Comparison of ENCODE assay signal across 12 cellular contexts in the genomic region with DNA sequence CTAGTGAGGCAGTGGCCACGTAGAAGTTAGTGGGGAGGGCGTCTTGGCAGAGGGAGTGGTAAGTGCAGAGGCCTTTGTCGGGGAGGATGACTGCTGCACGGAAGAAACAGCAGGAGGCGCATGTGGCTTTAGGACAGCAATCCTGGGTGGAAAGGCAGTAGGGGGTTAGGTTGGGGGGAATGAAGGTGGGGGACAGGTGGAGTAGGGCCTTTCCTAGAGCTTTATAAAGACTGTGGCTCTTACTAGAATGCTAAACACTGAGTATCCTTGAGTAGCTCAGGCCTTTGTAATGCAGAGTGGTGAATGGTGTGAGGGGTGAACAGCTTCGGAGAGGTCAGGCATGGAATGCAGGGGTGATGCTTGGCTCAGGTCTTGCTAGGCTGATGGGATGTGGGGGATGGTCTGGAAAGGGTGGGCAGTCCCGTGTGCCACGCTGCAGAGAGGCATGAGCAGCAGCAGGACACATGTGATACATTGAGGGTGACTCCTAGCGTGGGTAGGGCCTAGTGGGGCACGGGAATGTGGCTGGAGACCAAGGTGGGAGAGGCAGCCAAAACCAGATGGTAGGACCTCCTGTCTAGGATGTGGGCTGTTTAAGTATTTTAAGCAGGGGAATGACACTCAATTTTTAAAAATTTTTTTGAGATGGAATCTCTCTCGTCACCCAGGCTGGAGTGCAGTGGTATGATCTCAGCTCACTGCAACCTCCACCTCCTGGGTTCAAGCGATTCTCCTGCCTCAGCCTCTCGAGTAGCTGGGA. TPM values are rescaled to one million over a fixed set of nuclear protein-coding genes. Genes with fewer than 3 reads are reported as not detected.
DNase-seq lines count a peak whose midpoint lies in the region; ATAC-seq and TF ChIP-seq lines count a peak whose summit lies in the region.
"Had no signal": no experiment of that assay in that cellular context is flagged by ENCODE, and none has a peak within 500 bp of the region (broad histone marks: within the 10 kb centered on the region; RNA-seq: fewer than 3 reads in every experiment).

No MANE protein-coding gene starts in this region.

- no peak overlapping the region for H3K23ac ChIP-seq in trophoblast cell (ENCODE audit: low read length)

- H2AFZ ChIP-seq in hepatocyte (no peak overlapping the region), trophoblast cell (ENCODE audit: insufficient read depth, low read length, poor library complexity) (peak overlapping the region; percentile 4)

- H4K8ac ChIP-seq in trophoblast cell (ENCODE audit: low read depth, low read length) = peak overlapping the region; percentile 12

- H3K9me2 ChIP-seq in hepatocyte (replicated peaks; ENCODE audit: insufficient read depth) = no peaks in the 10 kb centered on the region

- no peak overlapping the region for H4K12ac ChIP-seq in trophoblast cell (ENCODE audit: low read depth, low read length)

- H4K20me1 ChIP-seq in hepatocyte (ENCODE audit: insufficient read depth, poor library complexity, severe bottlenecking) = peaks cover 9% of the 10 kb centered on the region

- H2BK5ac ChIP-seq in trophoblast cell (ENCODE audit: low read depth, low read length, poor library complexity) = no peak overlapping the region

- peak overlapping the region; percentile 38 for H3K14ac ChIP-seq in trophoblast cell (ENCODE audit: low read length)

- H3K4me1 ChIP-seq in hepatocyte (ENCODE audit: insufficient read depth) (peaks cover 35% of the 10 kb centered on the region), trophoblast cell (ENCODE audit: control insufficient read depth in 1 of 2, insufficient read depth in 2 of 2, low read length in 2 of 2) (peaks cover 24 to 26% of the 10 kb centered on the region in 2 experiments), body of pancreas (peaks cover 36% of the 10 kb centered on the region)
- H3K4me1 ChIP-seq in CD8-positive, alpha-beta T cell (ENCODE audit: insufficient read depth, low read length) = peaks cover 8% of the 10 kb centered on the region

- peaks cover 42% of the 10 kb centered on the region for H3K36me3 Mint-ChIP-seq in HFFc6 (ENCODE audit: low read depth)
- H3K36me3 Mint-ChIP-seq in CD8-positive, alpha-beta T cell = peaks cover 69% of the 10 kb centered on the region

- no peak overlapping the region for H3K4me3 ChIP-seq in hepatocyte
- no peak overlapping the region for H3K4me3 ChIP-seq in trophoblast cell (ENCODE audit: low read depth, low read length)
- H3K4me3 ChIP-seq in CD8-positive, alpha-beta T cell (ENCODE audit: low read depth, low read length) = no peak overlapping the region
- H3K4me3 ChIP-seq in body of pancreas = no peak overlapping the region
- H3K4me3 ChIP-seq: tibial nerve had no signal

- peak overlapping the region; percentile 10 for H4K91ac ChIP-seq in trophoblast cell (ENCODE audit: low read depth, low read length)

- H3K4me3 Mint-ChIP-seq in HFFc6 = no peak overlapping the region
- H3K4me3 Mint-ChIP-seq in CD8-positive, alpha-beta T cell = no peak overlapping the region
- H3K4me3 Mint-ChIP-seq: activated B cell treated with CpG ODN at 0.5 μM for 24 hours had no signal

- no peak overlapping the region for H3K4me2 ChIP-seq in hepatocyte
- peak overlapping the region; percentile 20 for H3K4me2 ChIP-seq in trophoblast cell (ENCODE audit: low read length)

- H3K9me3 Mint-ChIP-seq in HFFc6 = peaks cover 10% of the 10 kb centered on the region; the same call in 1 of the 2 replicates
- peaks cover 7% of the 10 kb centered on the region for H3K9me3 Mint-ChIP-seq in CD8-positive, alpha-beta T cell

- intact Hi-C loops in CD8-positive, alpha-beta T cell (cut with DNase I, micrococcal nuclease) = no loop called here
- intact Hi-C loops in body of pancreas (cut with DNase I) = no loop called here

- TF ChIP-seq CTCF in HFFc6 (IDR thresholded peaks at IDR 0.05) (no peak), hepatocyte (IDR thresholded peaks at IDR 0.05; ENCODE audit: poor library complexity) (peak; percentile 18), body of pancreas (IDR thresholded peaks at IDR 0.05) (no peak)
- TF ChIP-seq CTCF in CD8-positive, alpha-beta T cell (IDR thresholded peaks at IDR 0.05) = no peak

- H2BK120ac ChIP-seq in trophoblast cell (ENCODE audit: insufficient read depth, low read length, poor library complexity) = no peak overlapping the region

- peak overlapping the region; percentile 44 for H3K27ac ChIP-seq in angular gyrus (ENCODE audit: low read depth, low read length)
- no peak overlapping the region for H3K27ac ChIP-seq in hepatocyte
- peak overlapping the region; percentile 30 for H3K27ac ChIP-seq in trophoblast cell (ENCODE audit: low read depth, low read length)
- no peak overlapping the region for H3K27ac ChIP-seq in CD8-positive, alpha-beta T cell (ENCODE audit: low read depth, low read length)
- H3K27ac ChIP-seq in body of pancreas = peak overlapping the region in 1 of 4 donors; percentile 11

- 69% methylated on average over 13 of the region's 13 CpGs for WGBS in hepatocyte (ENCODE audit: low lambda C conversion rate, missing lambda C conversion rate)
- WGBS in trophoblast cell (ENCODE audit: extremely low coverage, insufficient coverage, insufficient read length) = no CpG with 5 or more reads among the region's 13 CpGs
- 78 to 79% methylated on average over 13 of the region's 13 CpGs for WGBS in body of pancreas, 2 donors

- CTCF ChIA-PET in CD8-positive, alpha-beta T cell (lab: Charles Lee) = no interaction called here

- H3K79me2 ChIP-seq in hepatocyte = peaks cover 93% of the 10 kb centered on the region
- H3K79me2 ChIP-seq in trophoblast cell (ENCODE audit: control insufficient read depth, insufficient read depth, low read length, poor library complexity) = peaks cover 7% of the 10 kb centered on the region

- peak overlapping the region; percentile 13; the same call in 1 of the 2 replicates for H3K27ac Mint-ChIP-seq in HFFc6
- H3K27ac Mint-ChIP-seq in CD8-positive, alpha-beta T cell = no peak overlapping the region
- H3K27ac Mint-ChIP-seq: activated B cell treated with CpG ODN at 0.5 μM for 24 hours had no signal

- H3K9me3 ChIP-seq in hepatocyte (ENCODE audit: low read depth) (no peaks in the 10 kb centered on the region), trophoblast cell (ENCODE audit: insufficient read depth, low read depth, low read length) (no peaks in the 10 kb centered on the region), body of pancreas (no peaks in the 10 kb centered on the region)
- H3K9me3 ChIP-seq in CD8-positive, alpha-beta T cell (ENCODE audit: low read length) = no peaks in the 10 kb centered on the region

- peaks cover 32% of the 10 kb centered on the region for H3K4me1 Mint-ChIP-seq in HFFc6 (ENCODE audit: low read depth)
- peaks cover 42% of the 10 kb centered on the region for H3K4me1 Mint-ChIP-seq in CD8-positive, alpha-beta T cell (ENCODE audit: low read depth)

- TF ChIP-seq POLR2A in body of pancreas (IDR thresholded peaks at IDR 0.05) = no peak

- no peak for ATAC-seq in CD8-positive, alpha-beta T cell
- no peak for ATAC-seq in body of pancreas
- no peak for ATAC-seq in GM21381 (IDR thresholded peaks at IDR 0.05; ENCODE audit: unreplicated experiment)
- ATAC-seq: left lobe of liver had no signal

- H2AK5ac ChIP-seq in trophoblast cell (ENCODE audit: low read length) = peak overlapping the region; percentile 40

- H3K18ac ChIP-seq in trophoblast cell (ENCODE audit: low read length) = peak overlapping the region; percentile 10

- no peaks in the 10 kb centered on the region for H3K27me3 Mint-ChIP-seq in HFFc6 (ENCODE audit: insufficient read depth)
- no peaks in the 10 kb centered on the region for H3K27me3 Mint-ChIP-seq in CD8-positive, alpha-beta T cell (ENCODE audit: low read depth)
- H3K27me3 Mint-ChIP-seq: activated B cell treated with CpG ODN at 0.5 μM for 24 hours had no signal

- no peak for DNase-seq in HFFc6
- DNase-seq in hepatocyte (ENCODE audit: low spot score) = no peak
- peak; percentile 44 to 80 for DNase-seq in trophoblast cell
- no peak for DNase-seq in CD8-positive, alpha-beta T cell
- no peak for DNase-seq in body of pancreas
- DNase-seq: activated B cell treated with CpG ODN at 0.5 μM for 24 hours, EL, NCI-H2227 treated with DMSO at 0.1 percent for 48 hours had no signal

- peak overlapping the region; percentile 58 for H2BK12ac ChIP-seq in trophoblast cell (ENCODE audit: low read length)

- H3K79me1 ChIP-seq in trophoblast cell (ENCODE audit: low read length) = peaks cover 11% of the 10 kb centered on the region

- H3K4ac ChIP-seq in trophoblast cell (ENCODE audit: low read depth, low read length) = no peak overlapping the region

- no peak overlapping the region for H3K9ac ChIP-seq in trophoblast cell (ENCODE audit: low read length)

- POLR2A ChIA-PET in CD8-positive, alpha-beta T cell (lab: Charles Lee) = no interaction called here

- H3K27me3 ChIP-seq in hepatocyte (no peaks in the 10 kb centered on the region), trophoblast cell (ENCODE audit: insufficient read depth, low read length) (no peaks in the 10 kb centered on the region), body of pancreas (no peaks in the 10 kb centered on the region)
- no peaks in the 10 kb centered on the region for H3K27me3 ChIP-seq in CD8-positive, alpha-beta T cell (ENCODE audit: insufficient read depth, low read length)
- H3K27me3 ChIP-seq: tibial nerve had no signal

- H3K36me3 ChIP-seq in hepatocyte (replicated peaks; ENCODE audit: insufficient read depth, low read depth) (no peaks in the 10 kb centered on the region), trophoblast cell (ENCODE audit: control insufficient read depth in 1 of 2, insufficient read depth in 2 of 2, low read length in 2 of 2) (peaks cover 8% of the 10 kb centered on the region in 2 experiments), body of pancreas (replicated peaks in 1 of 2; ENCODE audit: insufficient read depth in 1 of 2, low read depth in 2 of 2) (no peaks in the 10 kb centered on the region)
- H3K36me3 ChIP-seq in CD8-positive, alpha-beta T cell (ENCODE audit: insufficient read depth, low read length) = peaks cover 8% of the 10 kb centered on the region

RNA-seq across cellular contexts. Expression of a gene that starts 19.2 kb away (rescaled TPM):
- total RNA-seq in HFFc6 (2021; fragmentation: NEBNext Ultra II Directional; extraction: Animal tissue kit (Norgen Biotek cat#: 25700)) = 10 to 100 TPM; 65.4 to 73.4 (median 70.9) TPM
- total RNA-seq in hepatocyte (57.8 and 68.0 TPM in 2 replicates), body of pancreas (10 to 100 TPM; 40.7 to 77.8 TPM)
- polyA plus RNA-seq in hepatocyte = 49.7 and 56.2 TPM in 2 replicates
- 56.6 and 65.3 TPM in 2 replicates for polyA plus RNA-seq in trophoblast cell (2013)
- total RNA-seq in CD8-positive, alpha-beta T cell = 10 to 100 TPM; 38.6 to 44.3 TPM

RNA-seq across cellular contexts. Expression of a gene that starts 34.3 kb away (rescaled TPM):
- total RNA-seq in HFFc6 (2021; fragmentation: NEBNext Ultra II Directional; extraction: Animal tissue kit (Norgen Biotek cat#: 25700)) = 100 to 1,000 TPM; 116 to 145 (median 133) TPM
- total RNA-seq in hepatocyte = 61.5 and 92.4 TPM in 2 replicates
- polyA plus RNA-seq in hepatocyte = 152 and 155 TPM in 2 replicates
- polyA plus RNA-seq in trophoblast cell (2013) = 52.9 and 53.1 TPM in 2 replicates
- 10 to 100 TPM; 16.0 to 18.1 TPM for total RNA-seq in CD8-positive, alpha-beta T cell
- total RNA-seq in body of pancreas = 10 to 100 TPM; 39.4 to 81.4 TPM

Comparison
In these comparisons a context has a peak if more than half of its experiments do, and no peak if none do; other contexts are left out.
1. DNase-seq: peak in trophoblast cell (2 of 2); none in HFFc6 (single experiment), hepatocyte (single experiment), CD8-positive, alpha-beta T cell (0 of 7) and body of pancreas (0 of 4).
2. H3K27ac ChIP-seq: peak in angular gyrus (single experiment) and trophoblast cell (single experiment); none in hepatocyte (single experiment) and CD8-positive, alpha-beta T cell (single experiment).